ENCODE assay signal across 27 cellular contexts in the genomic region with DNA sequence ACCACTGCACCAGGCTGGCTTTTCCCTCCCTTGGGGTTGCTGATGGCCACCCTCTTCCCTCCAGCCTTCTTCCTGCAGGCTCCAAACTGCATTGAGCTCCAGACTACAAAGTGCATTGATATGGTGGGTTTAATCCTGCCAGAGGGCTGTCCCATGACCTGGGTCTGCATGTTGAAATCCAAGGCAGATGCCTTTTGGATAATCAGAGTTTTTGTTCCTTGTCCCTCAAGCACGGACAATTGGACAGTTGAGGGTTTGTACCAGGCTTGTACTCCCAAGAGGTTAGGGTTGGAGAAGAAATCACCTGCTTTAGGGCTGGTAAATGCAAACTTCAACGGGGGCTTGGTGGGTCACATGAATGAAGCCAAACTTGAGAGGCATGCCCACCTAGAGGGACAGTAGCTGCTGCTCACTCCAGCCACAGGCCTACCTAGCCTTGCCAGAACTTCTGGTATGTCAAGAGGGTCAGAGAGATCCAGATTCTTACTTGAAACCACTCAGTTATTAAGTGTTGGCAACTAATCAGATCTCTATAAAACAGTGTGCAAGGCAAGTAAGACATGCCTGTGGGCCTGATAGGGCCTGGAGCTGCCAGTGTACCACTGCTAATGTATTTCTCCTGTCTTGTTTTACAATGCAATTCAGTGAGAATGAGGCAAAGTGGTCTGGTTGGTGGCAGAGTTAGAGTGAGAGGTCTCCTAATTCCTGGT. TPM values are rescaled to one million over a fixed set of nuclear protein-coding genes. Genes with fewer than 3 reads are reported as not detected.
"Had no signal": no experiment of that assay in that cellular context is flagged by ENCODE, and none has a peak within 500 bp of the region (broad histone marks: within the 10 kb centered on the region; RNA-seq: fewer than 3 reads in every experiment).

No MANE protein-coding gene starts in this region.

- H3K9ac ChIP-seq: KMS-11, SK-N-SH had no signal

- H3K4me1 ChIP-seq: ascending aorta had no signal

- H3K4me3 Mint-ChIP-seq: activated CD4-positive, alpha-beta memory T cell treated with anti-CD3 and anti-CD28 coated beads for 36 hours; activated CD4-positive, alpha-beta T cell treated with anti-CD3 and anti-CD28 coated beads, Interleukin-2, amount 10 ng/mL, durations not matched to agents 7 days and 5 days; activated naive CD8-positive, alpha-beta T cell treated with anti-CD3 and anti-CD28 coated beads, Interleukin-2, amount 50 U/mL, for 24 hours; activated T-cell treated with anti-CD3 and anti-CD28 coated beads, Interleukin-2, amount 50 U/mL, for 4 hours had no signal

- H3K27ac Mint-ChIP-seq: activated CD4-positive, alpha-beta memory T cell treated with anti-CD3 and anti-CD28 coated beads for 36 hours; activated CD4-positive, alpha-beta T cell treated with anti-CD3 and anti-CD28 coated beads, Interleukin-2, amount 10 ng/mL, durations not matched to agents 7 days and 5 days; activated naive CD4-positive, alpha-beta T cell treated with anti-CD3 and anti-CD28 coated beads, Interleukin-2, amount 50 U/mL, for 72 hours; activated naive CD8-positive, alpha-beta T cell treated with anti-CD3 and anti-CD28 coated beads, Interleukin-2, amount 50 U/mL, for 24 hours had no signal

- H3K4me2 ChIP-seq: KMS-11, SK-N-SH had no signal

- H3K9me3 Mint-ChIP-seq: activated CD4-positive, alpha-beta memory T cell treated with anti-CD3 and anti-CD28 coated beads for 36 hours; activated CD4-positive, alpha-beta T cell treated with anti-CD3 and anti-CD28 coated beads, Interleukin-2, amount 10 ng/mL, durations not matched to agents 7 days and 5 days; activated naive CD4-positive, alpha-beta T cell treated with anti-CD3 and anti-CD28 coated beads, Interleukin-2, amount 50 U/mL, for 72 hours; activated naive CD8-positive, alpha-beta T cell treated with anti-CD3 and anti-CD28 coated beads, Interleukin-2, amount 50 U/mL, for 24 hours; activated T-cell treated with anti-CD3 and anti-CD28 coated beads, Interleukin-2, amount 50 U/mL, for 4 hours had no signal

- H3K9me3 ChIP-seq: ascending aorta, SK-N-SH had no signal

- H3K27me3 ChIP-seq: ascending aorta, body of pancreas had no signal

- H3K27ac ChIP-seq: ascending aorta, body of pancreas, KMS-11, VCaP had no signal

- H3K27me3 Mint-ChIP-seq: activated naive CD8-positive, alpha-beta T cell treated with anti-CD3 and anti-CD28 coated beads, Interleukin-2, amount 50 U/mL, for 24 hours had no signal

- H3K36me3 ChIP-seq: ascending aorta had no signal

- H3K4me1 Mint-ChIP-seq: activated CD4-positive, alpha-beta T cell treated with anti-CD3 and anti-CD28 coated beads, Interleukin-2, amount 10 ng/mL, durations not matched to agents 7 days and 5 days; activated naive CD8-positive, alpha-beta T cell treated with anti-CD3 and anti-CD28 coated beads, Interleukin-2, amount 50 U/mL, for 24 hours had no signal

- H3K36me3 Mint-ChIP-seq: activated CD4-positive, alpha-beta memory T cell treated with anti-CD3 and anti-CD28 coated beads for 36 hours; activated naive CD4-positive, alpha-beta T cell treated with anti-CD3 and anti-CD28 coated beads, Interleukin-2, amount 50 U/mL, for 72 hours had no signal

- DNase-seq: activated CD4-positive, alpha-beta memory T cell treated with anti-CD3 and anti-CD28 coated beads for 36 hours; activated CD4-positive, alpha-beta T cell treated with anti-CD3 and anti-CD28 coated beads, Interleukin-2, amount 10 ng/mL, durations not matched to agents 7 days and 5 days; activated CD4-positive, CD25-positive, alpha-beta regulatory T cell; activated CD8-positive, alpha-beta memory T cell treated with anti-CD3 and anti-CD28 coated beads for 24 hours; activated naive CD8-positive, alpha-beta T cell treated with anti-CD3 and anti-CD28 coated beads, Interleukin-2, amount 50 U/mL, for 24 hours; activated T-cell treated with anti-CD3 and anti-CD28 coated beads, Interleukin-2, amount 50 U/mL, for 4 hours; amniotic stem cell; body of pancreas; NCI-H1092; NCI-H1417; NCI-H1930; NCI-H2171; NCI-H510A treated with DMSO at 0.1 percent for 48 hours; NCI-H69; NK-92 treated with Interleukin-12 subunit alpha and Interleukin-12 subunit beta, amount 100 ng/mL, for 24 hours; OCI-M1; RPMI8226; SK-N-SH; T-helper 1 cell had no signal

- H3K4me3 ChIP-seq: ascending aorta, body of pancreas had no signal

- ATAC-seq: activated naive CD4-positive, alpha-beta T cell treated with anti-CD3 and anti-CD28 coated beads, Interleukin-2, amount 50 U/mL, for 72 hours; activated naive CD8-positive, alpha-beta T cell treated with anti-CD3 and anti-CD28 coated beads, Interleukin-2, amount 50 U/mL, for 24 hours; activated T-cell treated with anti-CD3 and anti-CD28 coated beads, Interleukin-2, amount 50 U/mL, for 4 hours; body of pancreas; Panc1; Right ventricle myocardium inferior had no signal

RNA-seq across cellular contexts. Expression of gene KRT83, which starts 21.7 kb away (rescaled TPM):
- total RNA-seq: activated CD4-positive, alpha-beta memory T cell treated with anti-CD3 and anti-CD28 coated beads for 36 hours; activated CD4-positive, alpha-beta T cell treated with anti-CD3 and anti-CD28 coated beads, Interleukin-2, amount 10 ng/mL, durations not matched to agents 7 days and 5 days; activated naive CD4-positive, alpha-beta T cell treated with anti-CD3 and anti-CD28 coated beads, Interleukin-2, amount 50 U/mL, for 72 hours; activated T-cell treated with anti-CD3 and anti-CD28 coated beads, Interleukin-2, amount 50 U/mL, for 4 hours; ascending aorta; body of pancreas; Right ventricle myocardium inferior; T-helper 2 cell treated with Interferon-gamma antibody and Interleukin-4, amounts not matched to agents 100 ng/mL and 5 ng/mL, for 36 hours had no signal

RNA-seq across cellular contexts. Expression of gene KRT85, which starts 24.3 kb away (rescaled TPM):
- total RNA-seq: activated CD4-positive, alpha-beta memory T cell treated with anti-CD3 and anti-CD28 coated beads for 36 hours; activated CD4-positive, alpha-beta T cell treated with anti-CD3 and anti-CD28 coated beads, Interleukin-2, amount 10 ng/mL, durations not matched to agents 7 days and 5 days; activated naive CD4-positive, alpha-beta T cell treated with anti-CD3 and anti-CD28 coated beads, Interleukin-2, amount 50 U/mL, for 72 hours; activated T-cell treated with anti-CD3 and anti-CD28 coated beads, Interleukin-2, amount 50 U/mL, for 4 hours; ascending aorta; body of pancreas; Right ventricle myocardium inferior; T-helper 2 cell treated with Interferon-gamma antibody and Interleukin-4, amounts not matched to agents 100 ng/mL and 5 ng/mL, for 36 hours had no signal
- polyA plus RNA-seq: SK-N-SH had no signal

RNA-seq across cellular contexts. Expression of gene KRT84, which starts 42.5 kb away (rescaled TPM):
- total RNA-seq: activated CD4-positive, alpha-beta memory T cell treated with anti-CD3 and anti-CD28 coated beads for 36 hours; activated CD4-positive, alpha-beta T cell treated with anti-CD3 and anti-CD28 coated beads, Interleukin-2, amount 10 ng/mL, durations not matched to agents 7 days and 5 days; activated naive CD4-positive, alpha-beta T cell treated with anti-CD3 and anti-CD28 coated beads, Interleukin-2, amount 50 U/mL, for 72 hours; activated T-cell treated with anti-CD3 and anti-CD28 coated beads, Interleukin-2, amount 50 U/mL, for 4 hours; ascending aorta; body of pancreas; MCF 10A; Right ventricle myocardium inferior; T-helper 2 cell treated with Interferon-gamma antibody and Interleukin-4, amounts not matched to agents 100 ng/mL and 5 ng/mL, for 36 hours had no signal
- polyA plus RNA-seq: SK-N-SH had no signal

RNA-seq across cellular contexts. Expression of gene KRT81, which starts 51.6 kb away (rescaled TPM):
- total RNA-seq: activated CD4-positive, alpha-beta memory T cell treated with anti-CD3 and anti-CD28 coated beads for 36 hours; activated CD4-positive, alpha-beta T cell treated with anti-CD3 and anti-CD28 coated beads, Interleukin-2, amount 10 ng/mL, durations not matched to agents 7 days and 5 days; activated naive CD4-positive, alpha-beta T cell treated with anti-CD3 and anti-CD28 coated beads, Interleukin-2, amount 50 U/mL, for 72 hours; ascending aorta; body of pancreas; Right ventricle myocardium inferior had no signal
